ENCODE assay signal across 27 cellular contexts in genomic region chr1:48028218-48028804, GRCh38. TPM values are rescaled to one million over a fixed set of nuclear protein-coding genes. Genes with fewer than 3 reads are reported as not detected.
DNase-seq lines count a peak whose midpoint lies in the region; TF ChIP-seq lines count a peak whose summit lies in the region.
"Had no signal": no experiment of that assay in that cellular context is flagged by ENCODE, and none has a peak within 500 bp of the region (broad histone marks: within the 10 kb centered on the region; RNA-seq: fewer than 3 reads in every experiment).

No MANE protein-coding gene starts in this region.

- no peak overlapping the region for H3K4me3 Mint-ChIP-seq in endodermal cell
- H3K4me3 Mint-ChIP-seq: CD14-positive monocyte had no signal

- H3K27ac ChIP-seq in endodermal cell (ENCODE audit: low read depth, low read length) (no peak overlapping the region), thymus (ENCODE audit: low read depth) (peak overlapping the region; percentile 8)

- TF ChIP-seq CTCF in endodermal cell (conservative IDR thresholded peaks at IDR 0.05) = no peak
- no peak for TF ChIP-seq CTCF in GM13976 (IDR thresholded peaks at IDR 0.05; ENCODE audit: borderline replicate concordance, control extremely low read depth, extremely low read depth, insufficient read depth, missing control alignments)

- H3K9me3 ChIP-seq in endodermal cell (ENCODE audit: control insufficient read depth, low read length) (no peaks in the 10 kb centered on the region), thymus (ENCODE audit: control insufficient read depth) (no peaks in the 10 kb centered on the region)
- H3K9me3 ChIP-seq: BE2C, SK-N-SH had no signal

- H3K9ac ChIP-seq in endodermal cell (ENCODE audit: extremely low read depth, low read length, poor library complexity, severe bottlenecking) = no peak overlapping the region
- H3K9ac ChIP-seq: SK-N-SH had no signal

- in situ Hi-C loops in GM13976 (cut with MboI; ENCODE audit: low sequenced_read_pairs, unreplicated experiment) = no loop called here

- no peaks in the 10 kb centered on the region for H3K36me3 Mint-ChIP-seq in endodermal cell (ENCODE audit: low read depth)
- H3K36me3 Mint-ChIP-seq: CD14-positive monocyte had no signal

- H3K9me3 Mint-ChIP-seq in endodermal cell = no peaks in the 10 kb centered on the region

- peak; percentile 39 for DNase-seq in NK-92 treated with Interleukin-12 subunit alpha and Interleukin-12 subunit beta, amount 100 ng/mL, for 24 hours (lab: John Stamatoyannopoulos, UW)
- DNase-seq in NK-92 (lab: John Stamatoyannopoulos, UW; ENCODE audit: unreplicated experiment) (no peak), endodermal cell (peak; percentile 66), islet precursor cell (peak; percentile 48), hepatic stellate cell (ENCODE audit: low spot score) (no peak), foreskin melanocyte (no peak), GM13976 (ENCODE audit: low spot score) (no peak)
- DNase-seq: 8988T, ACHN, BE2C, Calu3, DMS79 treated with DMSO at 0.1 percent for 48 hours, GF-D8, KBM-7, MV-4-11, NCI-H1105, NCI-H1436 treated with DMSO at 0.1 percent for 48 hours, NCI-H187 treated with DMSO at 0.1 percent for 48 hours, NCI-H446, NCI-H524 treated with DMSO at 0.1 percent for 48 hours, NCI-H82, SIG-M5, SK-N-SH had no signal

- H3K4me1 Mint-ChIP-seq in endodermal cell = peaks cover 64% of the 10 kb centered on the region
- H3K4me1 Mint-ChIP-seq: CD14-positive monocyte had no signal

- WGBS in endodermal cell (ENCODE audit: insufficient coverage in 1 of 2, insufficient read length in 1 of 2), 2 experiments = 81% methylated on average over 10 of the region's 10 CpGs
- 93% methylated on average over 10 of the region's 10 CpGs for WGBS in thymus

- H3K27me3 ChIP-seq in endodermal cell (ENCODE audit: control insufficient read depth, insufficient read depth, low read length, poor library complexity, severe bottlenecking) (no peaks in the 10 kb centered on the region), thymus (ENCODE audit: control insufficient read depth, insufficient read depth) (no peaks in the 10 kb centered on the region)
- H3K27me3 ChIP-seq: BE2C had no signal

- H3K36me3 ChIP-seq in endodermal cell (ENCODE audit: control insufficient read depth, insufficient read depth, low read length) (no peaks in the 10 kb centered on the region), thymus (ENCODE audit: control insufficient read depth, insufficient read depth) (no peaks in the 10 kb centered on the region)
- H3K36me3 ChIP-seq: BE2C had no signal

- no peak overlapping the region for H3K27ac Mint-ChIP-seq in endodermal cell
- H3K27ac Mint-ChIP-seq: CD14-positive monocyte had no signal

- no peaks in the 10 kb centered on the region for H3K27me3 Mint-ChIP-seq in endodermal cell (ENCODE audit: insufficient read depth)

- H3K4me1 ChIP-seq in endodermal cell (ENCODE audit: control insufficient read depth, insufficient read depth, low read length) (peaks cover 35% of the 10 kb centered on the region), thymus (ENCODE audit: control insufficient read depth, insufficient read depth, low read length) (no peaks in the 10 kb centered on the region)
- H3K4me1 ChIP-seq: BE2C had no signal

- H3K4me3 ChIP-seq in endodermal cell (ENCODE audit: low read length) = no peak overlapping the region
- no peak overlapping the region for H3K4me3 ChIP-seq in thymus (ENCODE audit: low read length)

RNA-seq across cellular contexts. Expression of gene TRABD2B, which starts 31.1 kb away (rescaled TPM):
- total RNA-seq in endodermal cell = 10 to 100 TPM; 24.4 to 28.0 TPM
- 6.2 TPM for polyA plus RNA-seq in endodermal cell (2013, experiment 1 of 2)
- polyA plus RNA-seq in endodermal cell (2013, experiment 2 of 2) = 6.0 TPM
- polyA plus RNA-seq in thymus = 0.75 TPM
- total RNA-seq: LHCN-M2, OCI-LY7 had no signal
- polyA plus RNA-seq: CD14-positive monocyte had no signal

Comparison
In these comparisons a context has a peak if more than half of its experiments do, and no peak if none do; other contexts are left out.
1. DNase-seq: peak in NK-92 treated with Interleukin-12 subunit alpha and Interleukin-12 subunit beta, amount 100 ng/mL, for 24 hours (single experiment), endodermal cell (single experiment) and islet precursor cell (single experiment); none in NK-92 (single experiment), hepatic stellate cell (single experiment), foreskin melanocyte (single experiment) and GM13976 (single experiment).